Comparison of ENCODE assay signal across 9 cellular contexts in the genomic region with DNA sequence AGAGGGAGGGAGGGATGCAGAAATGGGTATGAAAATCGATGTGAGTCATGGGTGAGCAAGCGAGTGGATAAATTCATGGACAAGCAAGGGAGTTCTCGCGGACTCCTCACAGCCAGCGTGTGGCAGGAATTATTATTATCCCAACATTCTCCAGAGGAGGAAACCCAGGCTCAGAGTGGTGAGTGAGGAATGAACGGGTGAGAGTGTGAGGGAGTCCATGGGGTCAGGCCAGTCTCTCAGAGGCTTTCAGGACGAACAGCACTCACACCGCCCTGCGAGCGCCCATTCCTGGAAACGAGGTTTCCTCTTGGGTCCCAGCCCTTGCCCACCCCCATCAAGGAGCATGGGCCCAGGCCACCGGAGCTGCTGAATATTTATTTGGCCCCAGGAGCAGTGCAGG.
DNase-seq lines count a peak whose midpoint lies in the region; ATAC-seq and TF ChIP-seq lines count a peak whose summit lies in the region.
"Had no signal": no experiment of that assay in that cellular context is flagged by ENCODE, and none has a peak within 500 bp of the region (broad histone marks: within the 10 kb centered on the region; RNA-seq: fewer than 3 reads in every experiment).

No MANE protein-coding gene starts in this region.

- H3K4me3 ChIP-seq in AG10803 (ENCODE audit: low read length) (peak overlapping the region; percentile 67), astrocyte of the spinal cord (ENCODE audit: low read depth, low read length) (peak overlapping the region; percentile 42)

- ATAC-seq in HG03280 (IDR thresholded peaks at IDR 0.05; ENCODE audit: unreplicated experiment) (no peak), HG02970 (IDR thresholded peaks at IDR 0.05; ENCODE audit: low FRiP score, unreplicated experiment) (no peak)

- TF ChIP-seq CTCF in AG10803 (conservative IDR thresholded peaks at IDR 0.05; ENCODE audit: low read length) (peak; percentile 28), astrocyte of the spinal cord (IDR thresholded peaks at IDR 0.05; ENCODE audit: low read depth, low read length) (no peak)

- in situ Hi-C loops in astrocyte of the spinal cord (cut with HindIII; ENCODE audit: low sequenced_read_pairs) = loop anchor here (10.0 kb wide), 1 partner anchor 222 kb away; no protein-coding TSS in a partner anchor

- DNase-seq in AG10803 (ENCODE audit: low read depth) (peak; percentile 57), HK-2 (ENCODE audit: unreplicated experiment) (peak; percentile 64), astrocyte of the spinal cord (ENCODE audit: low read depth, low spot score) (peak; percentile 29), kidney glomerular epithelial cell (lab: John Stamatoyannopoulos, UW) (peak; percentile 21), C1 segment of cervical spinal cord (lab: John Stamatoyannopoulos, UW) (no peak), NCI-H1436 (lab: John Stamatoyannopoulos, UW) (no peak)
- DNase-seq: NCI-H1105 treated with DMSO at 0.1 percent for 48 hours had no signal

Comparison
In these comparisons a context has a peak if more than half of its experiments do, and no peak if none do; other contexts are left out.
1. DNase-seq: peak in AG10803 (single experiment), HK-2 (single experiment), astrocyte of the spinal cord (single experiment) and kidney glomerular epithelial cell (single experiment); none in C1 segment of cervical spinal cord (0 of 14) and NCI-H1436 (single experiment).